In genomic region chr11:13680501-13681264, GRCh38 we compare ENCODE assay signal across 12 cellular contexts. TPM values are rescaled to one million over a fixed set of nuclear protein-coding genes. Genes with fewer than 3 reads are reported as not detected.
A peak's percentile ranks its signal among the peaks of the same experiment; 100 is the strongest.
DNase-seq lines count a peak whose midpoint lies in the region; ATAC-seq and TF ChIP-seq lines count a peak whose summit lies in the region.
"Had no signal": no experiment of that assay in that cellular context is flagged by ENCODE, and none has a peak within 500 bp of the region (broad histone marks: within the 10 kb centered on the region; RNA-seq: fewer than 3 reads in every experiment).

No MANE protein-coding gene starts in this region.

- H3K4me1 Mint-ChIP-seq in CD14-positive monocyte, result peaks cover 79% of the 10 kb centered on the region
- H3K4me1 Mint-ChIP-seq in CD8-positive, alpha-beta T cell (ENCODE audit: low read depth), result peaks cover 64% of the 10 kb centered on the region

- peaks cover 0 to 6% (median 0%) of the 10 kb centered on the region in 7 donors for H3K9me3 Mint-ChIP-seq in CD14-positive monocyte
- no peaks in the 10 kb centered on the region for H3K9me3 Mint-ChIP-seq in CD8-positive, alpha-beta T cell

- intact Hi-C loops in CD14-positive monocyte (cut with micrococcal nuclease), result no loop called here
- intact Hi-C loops in colonic mucosa (cut with DNase I), result no loop called here
- intact Hi-C loops in CD8-positive, alpha-beta T cell (cut with DNase I, micrococcal nuclease), result no loop called here

- H3K4me3 ChIP-seq in colonic mucosa, result no peak overlapping the region
- no peak overlapping the region for H3K4me3 ChIP-seq in CD8-positive, alpha-beta T cell (ENCODE audit: low read depth, low read length)
- no peak overlapping the region for H3K4me3 ChIP-seq in BE2C (ENCODE audit: low read depth, low read length)
- H3K4me3 ChIP-seq: pancreas, tibial artery had no signal

- no peaks in the 10 kb centered on the region for H3K27me3 Mint-ChIP-seq in CD14-positive monocyte (ENCODE audit: low read depth in 3 of 3)
- H3K27me3 Mint-ChIP-seq in CD8-positive, alpha-beta T cell (ENCODE audit: low read depth), result no peaks in the 10 kb centered on the region

- DNase-seq in CD14-positive monocyte (ENCODE audit: low spot score) (no peak), colonic mucosa (no peak), BE2C (no peak)
- DNase-seq in CD8-positive, alpha-beta T cell, result no peak
- no peak for DNase-seq in activated T-cell treated with anti-CD3 and anti-CD28 coated beads, Interleukin-2, amount 50 U/mL, for 48 hours
- DNase-seq: activated CD4-positive, alpha-beta T cell treated with anti-CD3 and anti-CD28 coated beads for 1 hour; pancreas; tibial artery had no signal

- peak overlapping the region; percentile 36 for H3K27ac ChIP-seq in colonic mucosa
- H3K27ac ChIP-seq in CD8-positive, alpha-beta T cell (ENCODE audit: low read depth, low read length), result no peak overlapping the region
- H3K27ac ChIP-seq: C4-2B, pancreas, tibial artery had no signal

- H3K4me1 ChIP-seq in colonic mucosa (peaks cover 11% of the 10 kb centered on the region), BE2C (no peaks in the 10 kb centered on the region)
- H3K4me1 ChIP-seq in CD8-positive, alpha-beta T cell (ENCODE audit: insufficient read depth, low read length), result no peaks in the 10 kb centered on the region

- peak; percentile 68 for ATAC-seq in GM19467 (IDR thresholded peaks at IDR 0.05; ENCODE audit: unreplicated experiment)
- ATAC-seq in HG03354 (IDR thresholded peaks at IDR 0.05; ENCODE audit: poor library complexity, severe bottlenecking, unreplicated experiment), result peak; percentile 80
- ATAC-seq in CD8-positive, alpha-beta T cell, result no peak
- ATAC-seq in HG03521 (IDR thresholded peaks at IDR 0.05; ENCODE audit: unreplicated experiment), result no peak

- no peaks in the 10 kb centered on the region for H3K9me3 ChIP-seq in colonic mucosa
- no peaks in the 10 kb centered on the region for H3K9me3 ChIP-seq in CD8-positive, alpha-beta T cell (ENCODE audit: low read length)
- no peaks in the 10 kb centered on the region for H3K9me3 ChIP-seq in BE2C
- H3K9me3 ChIP-seq: pancreas, tibial artery had no signal

- H3K27ac Mint-ChIP-seq in CD14-positive monocyte, result peak overlapping the region; percentile 80 to 93 (median 91)
- no peak overlapping the region for H3K27ac Mint-ChIP-seq in CD8-positive, alpha-beta T cell

- peaks cover 8 to 11% of the 10 kb centered on the region in 2 donors for H3K36me3 Mint-ChIP-seq in CD14-positive monocyte
- H3K36me3 Mint-ChIP-seq in CD8-positive, alpha-beta T cell, result peaks cover 9% of the 10 kb centered on the region

- no peak overlapping the region for H3K4me3 Mint-ChIP-seq in CD14-positive monocyte
- no peak overlapping the region for H3K4me3 Mint-ChIP-seq in CD8-positive, alpha-beta T cell

- no peak for TF ChIP-seq CTCF in CD14-positive monocyte (IDR thresholded peaks at IDR 0.05)
- no peak for TF ChIP-seq CTCF in colonic mucosa (IDR thresholded peaks at IDR 0.05)
- TF ChIP-seq CTCF in CD8-positive, alpha-beta T cell (IDR thresholded peaks at IDR 0.05), result no peak
- no peak for TF ChIP-seq CTCF in BE2C (IDR thresholded peaks at IDR 0.05; ENCODE audit: low read depth, low read length)

- POLR2A ChIA-PET in CD8-positive, alpha-beta T cell (lab: Charles Lee), result no interaction called here

- CTCF ChIA-PET in CD8-positive, alpha-beta T cell (lab: Charles Lee), result no interaction called here

- no peak overlapping the region for H3K9ac ChIP-seq in colonic mucosa (ENCODE audit: low read depth in 2 of 2, low read length in 2 of 2)

- H3K27me3 ChIP-seq in colonic mucosa (no peaks in the 10 kb centered on the region), BE2C (no peaks in the 10 kb centered on the region)
- no peaks in the 10 kb centered on the region for H3K27me3 ChIP-seq in CD8-positive, alpha-beta T cell (ENCODE audit: insufficient read depth, low read length)
- H3K27me3 ChIP-seq: pancreas, tibial artery had no signal

- no peaks in the 10 kb centered on the region for H3K36me3 ChIP-seq in colonic mucosa
- H3K36me3 ChIP-seq in CD8-positive, alpha-beta T cell (ENCODE audit: insufficient read depth, low read length), result no peaks in the 10 kb centered on the region
- no peaks in the 10 kb centered on the region for H3K36me3 ChIP-seq in BE2C
- H3K36me3 ChIP-seq: pancreas, tibial artery had no signal

RNA-seq across cellular contexts. Expression of gene FAR1, which starts 12.2 kb away (rescaled TPM):
- 10 to 100 TPM; 47.2 to 77.0 TPM for polyA plus RNA-seq in CD14-positive monocyte
- 100 to 1,000 TPM; 111 to 120 TPM for total RNA-seq in colonic mucosa
- total RNA-seq in CD8-positive, alpha-beta T cell, result 10 to 100 TPM; 29.8 to 34.0 TPM
- 24.5 TPM for polyA plus RNA-seq in BE2C (2012; ENCODE audit: insufficient read depth, insufficient read length, low read depth)

Comparison
In these comparisons a context has a peak if more than half of its experiments do, and no peak if none do; other contexts are left out.
1. ATAC-seq: peak in GM19467 (single experiment) and HG03354 (single experiment); none in CD8-positive, alpha-beta T cell (single experiment) and HG03521 (single experiment).